19 cellular contexts compared by ENCODE assay signal in the genomic region with DNA sequence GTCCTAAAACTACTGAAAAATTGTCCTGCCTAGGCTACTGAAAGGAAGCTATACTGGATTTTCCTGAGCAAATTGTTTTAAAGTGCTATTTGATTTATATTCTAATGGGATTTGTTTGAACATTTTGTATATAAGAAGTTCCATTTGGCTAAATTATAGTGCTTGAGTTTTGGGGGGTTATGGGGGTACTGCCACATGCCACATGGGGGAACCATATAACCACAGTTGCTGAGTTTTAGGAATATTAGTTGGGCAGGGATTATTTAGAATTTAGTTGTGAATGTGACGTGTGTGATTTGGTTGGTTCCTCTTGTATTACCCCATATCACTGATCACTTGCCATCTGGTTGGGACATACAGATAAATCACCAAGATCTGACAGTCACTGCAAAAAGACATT.
DNase-seq lines count a peak whose midpoint lies in the region; ATAC-seq and TF ChIP-seq lines count a peak whose summit lies in the region.
"Had no signal": no experiment of that assay in that cellular context is flagged by ENCODE, and none has a peak within 500 bp of the region (broad histone marks: within the 10 kb centered on the region; RNA-seq: fewer than 3 reads in every experiment).

No MANE protein-coding gene starts in this region.

- 64 to 79% (median 67%) methylated on average over 1 of the region's 1 CpG for WGBS in stomach, 5 donors

- TF ChIP-seq CTCF in AG04450 (IDR thresholded peaks at IDR 0.05; ENCODE audit: low read depth, low read length) (peak; percentile 50), brain microvascular endothelial cell (IDR thresholded peaks at IDR 0.05; ENCODE audit: low read depth, low read length, missing control alignments) (peak; percentile 21), foreskin keratinocyte (conservative IDR thresholded peaks at IDR 0.05) (peak; percentile 37), stomach (IDR thresholded peaks at IDR 0.05) (no peak)

- no peak for TF ChIP-seq POLR2A in stomach (IDR thresholded peaks at IDR 0.05)

- H3K36me3 ChIP-seq in brain microvascular endothelial cell (replicated peaks) (no peaks in the 10 kb centered on the region), stomach (no peaks in the 10 kb centered on the region)
- H3K36me3 ChIP-seq: BLaER1 treated with 17β-estradiol and CSF1 and Interleukin-3, amounts not matched to agents 10 nM and 100 nM; lower lobe of right lung; right atrium auricular region had no signal

- H3K9me3 ChIP-seq in AG04450 (ENCODE audit: control insufficient read depth, insufficient read depth, low read length) (no peaks in the 10 kb centered on the region), stomach (no peaks in the 10 kb centered on the region)
- H3K9me3 ChIP-seq: lower lobe of right lung, right atrium auricular region had no signal

- H3K27ac ChIP-seq in AG04450 (ENCODE audit: low read depth, low read length) (no peak overlapping the region), brain microvascular endothelial cell (no peak overlapping the region), foreskin keratinocyte (no peak overlapping the region), stomach (no peak overlapping the region)
- H3K27ac ChIP-seq: BLaER1 treated with 17β-estradiol and CSF1 and Interleukin-3, amounts not matched to agents 10 nM and 100 nM; lower lobe of right lung; right atrium auricular region had no signal

- no peak for DNase-seq in AG04450 (ENCODE audit: low read depth, low spot score)
- DNase-seq in EH (ENCODE audit: low read depth): peak; percentile 24
- DNase-seq in brain microvascular endothelial cell: no peak
- no peak for DNase-seq in foreskin keratinocyte
- DNase-seq in GF-D8 (lab: John Stamatoyannopoulos, UW): no peak
- DNase-seq in NCI-H2107 (lab: John Stamatoyannopoulos, UW): no peak
- DNase-seq in stomach: no peak
- DNase-seq: activated CD4-positive, alpha-beta T cell treated with anti-CD3 and anti-CD28 coated beads for 4 hours; activated CD8-positive, alpha-beta memory T cell treated with anti-CD3 and anti-CD28 coated beads, Interleukin-2, amount 50 U/mL, for 4 hours; activated naive CD4-positive, alpha-beta T cell; DMS153; lower lobe of right lung; NCI-H2081; NCI-H526; nephron progenitor cell; stimulated activated CD4-positive, alpha-beta T cell treated with anti-CD3 and anti-CD28 coated beads, Interleukin-1b, Interleukin-23, amount 100 ng/mL, for 48 hours had no signal

- in situ Hi-C loops in brain microvascular endothelial cell (cut with HindIII; ENCODE audit: low pct_ligation_motif_present, low sequenced_read_pairs): no loop called here

- no peak for TF ChIP-seq EP300 in stomach (IDR thresholded peaks at IDR 0.05)

- H3K27me3 ChIP-seq in AG04450 (ENCODE audit: control insufficient read depth, insufficient read depth, low read length) (peaks cover 5% of the 10 kb centered on the region), brain microvascular endothelial cell (replicated peaks) (no peaks in the 10 kb centered on the region), foreskin keratinocyte (no peaks in the 10 kb centered on the region), stomach (no peaks in the 10 kb centered on the region)
- H3K27me3 ChIP-seq: BLaER1 treated with 17β-estradiol and CSF1 and Interleukin-3, amounts not matched to agents 10 nM and 100 nM; right atrium auricular region had no signal

- no peak overlapping the region for H3K4me3 ChIP-seq in AG04450 (ENCODE audit: low read depth, low read length)
- H3K4me3 ChIP-seq in brain microvascular endothelial cell (ENCODE audit: low read depth, low read length): no peak overlapping the region
- no peak overlapping the region for H3K4me3 ChIP-seq in stomach
- H3K4me3 ChIP-seq: BLaER1 treated with 17β-estradiol and CSF1 and Interleukin-3, amounts not matched to agents 10 nM and 100 nM; lower lobe of right lung; right atrium auricular region had no signal

- ATAC-seq in foreskin keratinocyte: no peak
- ATAC-seq in HG03039 (IDR thresholded peaks at IDR 0.05; ENCODE audit: unreplicated experiment): no peak
- ATAC-seq: lower lobe of right lung had no signal

- CTCF ChIA-PET in AG04450 (lab: Charles Lee): interaction anchor here (0.5 to 1.6 kb wide), 6 partner anchors 36 to 1021 kb away, joined by 3 to 9 read pairs (median 4); no protein-coding TSS in a partner anchor

- intact Hi-C loops in stomach (cut with DNase I; ENCODE audit: low total_unique reads): no loop called here

- no peaks in the 10 kb centered on the region for H3K4me1 ChIP-seq in foreskin keratinocyte
- H3K4me1 ChIP-seq in stomach: no peaks in the 10 kb centered on the region
- H3K4me1 ChIP-seq: lower lobe of right lung, right atrium auricular region had no signal

- POLR2A ChIA-PET in AG04450 (lab: Yijun Ruan, JAX): no interaction called here

Comparison
In these comparisons a context has a peak if more than half of its experiments do, and no peak if none do; other contexts are left out.
1. CTCF ChIP-seq: peak in AG04450 (single experiment), brain microvascular endothelial cell (single experiment) and foreskin keratinocyte (single experiment); none in stomach (0 of 7).